Comparison of ENCODE assay signal across 20 cellular contexts in genomic region chr14:45715946-45716345, GRCh38.
A peak's percentile ranks its signal among the peaks of the same experiment; 100 is the strongest.
DNase-seq lines count a peak whose midpoint lies in the region; ATAC-seq and TF ChIP-seq lines count a peak whose summit lies in the region.
"Had no signal": no experiment of that assay in that cellular context is flagged by ENCODE, and none has a peak within 500 bp of the region (broad histone marks: within the 10 kb centered on the region; RNA-seq: fewer than 3 reads in every experiment).

No MANE protein-coding gene starts in this region.

- no peaks in the 10 kb centered on the region for H3K27me3 ChIP-seq in GM23338 (ENCODE audit: insufficient read depth)
- H3K27me3 ChIP-seq: BLaER1 treated with 17β-estradiol and CSF1 and Interleukin-3, amounts not matched to agents 10 nM and 100 nM; MG63 had no signal

- H3F3A ChIP-seq in GM23338 (replicated peaks; ENCODE audit: low read depth), result no peaks in the 10 kb centered on the region

- 0 out of 2 replicates have a peak overlapping the region, but pooled peaks have one; percentile 29 for H2AFZ ChIP-seq in GM23338

- no peak for TF ChIP-seq CTCF in GM23338 (conservative IDR thresholded peaks at IDR 0.05; ENCODE audit: low read depth in 2 of 2)
- TF ChIP-seq CTCF in epithelial cell of proximal tubule (conservative IDR thresholded peaks at IDR 0.05; ENCODE audit: low read depth, low read length), result no peak
- TF ChIP-seq CTCF in Calu3 (IDR thresholded peaks at IDR 0.05; ENCODE audit: unreplicated experiment), result no peak

- no peak overlapping the region for H3K4me3 ChIP-seq in GM23338
- H3K4me3 ChIP-seq in epithelial cell of proximal tubule (ENCODE audit: low read depth, low read length), result no peak overlapping the region
- H3K4me3 ChIP-seq: BLaER1 treated with 17β-estradiol and CSF1 and Interleukin-3, amounts not matched to agents 10 nM and 100 nM; MG63 had no signal

- no peaks in the 10 kb centered on the region for H3K9me3 Mint-ChIP-seq in GM23338
- H3K9me3 Mint-ChIP-seq in Calu3 (ENCODE audit: low read depth, unreplicated experiment), result peaks cover 13% of the 10 kb centered on the region
- H3K9me3 Mint-ChIP-seq: H9 had no signal

- H3K4me3 Mint-ChIP-seq in GM23338, result no peak overlapping the region
- no peak overlapping the region for H3K4me3 Mint-ChIP-seq in Calu3 (ENCODE audit: low read depth, unreplicated experiment)
- H3K4me3 Mint-ChIP-seq: CD4-positive, alpha-beta memory T cell; H9; HFFc6; IgD-negative memory B cell had no signal

- H3K36me3 ChIP-seq in GM23338 (ENCODE audit: insufficient read depth), result no peaks in the 10 kb centered on the region
- H3K36me3 ChIP-seq: BLaER1 treated with 17β-estradiol and CSF1 and Interleukin-3, amounts not matched to agents 10 nM and 100 nM; MG63 had no signal

- H3K4me1 Mint-ChIP-seq in GM23338, result no peaks in the 10 kb centered on the region
- H3K4me1 Mint-ChIP-seq in Calu3 (ENCODE audit: low read depth, unreplicated experiment), result no peaks in the 10 kb centered on the region
- H3K4me1 Mint-ChIP-seq: CD4-positive, alpha-beta memory T cell; H9; IgD-negative memory B cell had no signal

- H3K27ac ChIP-seq in GM23338 (ENCODE audit: low read depth) (no peak overlapping the region), caudate nucleus (ENCODE audit: low read depth, low read length) (no peak overlapping the region)
- H3K27ac ChIP-seq: BLaER1 treated with 17β-estradiol and CSF1 and Interleukin-3, amounts not matched to agents 10 nM and 100 nM had no signal

- no peak for DNase-seq in GM23338 (ENCODE audit: low spot score)
- DNase-seq in RPMI7951 (ENCODE audit: low read depth), result peak; percentile 32
- DNase-seq in epithelial cell of proximal tubule (ENCODE audit: low read depth), result peak; percentile 65
- peak; percentile 80 for DNase-seq in renal cortical epithelial cell (ENCODE audit: low read depth)
- DNase-seq in caudate nucleus (lab: John Stamatoyannopoulos, UW), result no peak
- no peak for DNase-seq in Calu3
- DNase-seq: ACHN; CD4-positive, alpha-beta memory T cell; GF-D8; HFFc6; MG63; NCI-H2081 treated with DMSO at 0.1 percent for 48 hours; NCI-H526 treated with DMSO at 0.1 percent for 48 hours; T-helper 1 cell had no signal

- intact Hi-C loops in Calu3 (cut with micrococcal nuclease; ENCODE audit: unreplicated experiment), result no loop called here

- H3K79me2 ChIP-seq in GM23338 (replicated peaks; ENCODE audit: insufficient read depth), result no peaks in the 10 kb centered on the region

- H3K4me1 ChIP-seq in GM23338 (ENCODE audit: insufficient read depth), result no peaks in the 10 kb centered on the region
- H3K4me1 ChIP-seq: Caco-2 had no signal

- BruUV-seq in Calu3 (replicated peaks; lab: Mats Ljungman, UMichigan), result no TSS peak

- H4K20me1 ChIP-seq in GM23338 (replicated peaks; ENCODE audit: insufficient read depth), result no peaks in the 10 kb centered on the region
- H4K20me1 ChIP-seq: BLaER1 treated with 17β-estradiol and CSF1 and Interleukin-3, amounts not matched to agents 10 nM and 100 nM had no signal

- H3K27ac Mint-ChIP-seq in GM23338 (no peak overlapping the region; the same call in 1 of the 2 replicates), Calu3 (ENCODE audit: unreplicated experiment) (no peak overlapping the region)
- H3K27ac Mint-ChIP-seq: CD4-positive, alpha-beta memory T cell; H9; HFFc6; IgD-negative memory B cell had no signal

- no peak overlapping the region for H3K4me2 ChIP-seq in GM23338
- H3K4me2 ChIP-seq: BLaER1 treated with 17β-estradiol and CSF1 and Interleukin-3, amounts not matched to agents 10 nM and 100 nM had no signal

- ATAC-seq in GM23338, result no peak
- no peak for ATAC-seq in HG03159 (IDR thresholded peaks at IDR 0.05; ENCODE audit: unreplicated experiment)
- ATAC-seq in HG03095 (IDR thresholded peaks at IDR 0.05; ENCODE audit: unreplicated experiment), result no peak

- CTCF ChIA-PET in Calu3 (lab: Charles Lee), result no interaction called here

- H3K9me2 ChIP-seq in GM23338 (ENCODE audit: insufficient read depth), result no peaks in the 10 kb centered on the region

- H3K36me3 Mint-ChIP-seq in GM23338 (ENCODE audit: low read depth) (no peaks in the 10 kb centered on the region), Calu3 (ENCODE audit: insufficient read depth, unreplicated experiment) (no peaks in the 10 kb centered on the region)
- H3K36me3 Mint-ChIP-seq: CD4-positive, alpha-beta memory T cell; IgD-negative memory B cell had no signal

- H3K27me3 Mint-ChIP-seq in GM23338 (ENCODE audit: insufficient read depth, low read depth, poor library complexity) (peaks cover 1% of the 10 kb centered on the region), Calu3 (ENCODE audit: unreplicated experiment) (no peaks in the 10 kb centered on the region)
- H3K27me3 Mint-ChIP-seq: CD4-positive, alpha-beta memory T cell; IgD-negative memory B cell had no signal

TF ChIP-seq in GM23338, 12 proteins besides CTCF, POLR2A, EP300 and RAD21:
- TF ChIP-seq EZH2 (IDR thresholded peaks at IDR 0.05; ENCODE audit: low read depth, unreplicated experiment) (no peak), POLR2AphosphoS5 (IDR thresholded peaks at IDR 0.05; ENCODE audit: low read depth) (no peak), ZNF331 (CRISPR knock-in tag; IDR thresholded peaks at IDR 0.05; ENCODE audit: low read depth) (no peak), ZNF114 (CRISPR knock-in tag; IDR thresholded peaks at IDR 0.05) (no peak), STAT1 (IDR thresholded peaks at IDR 0.05; ENCODE audit: unreplicated experiment) (no peak), REST (IDR thresholded peaks at IDR 0.05; ENCODE audit: unreplicated experiment) (no peak), EZH2phosphoT487 (IDR thresholded peaks at IDR 0.05; ENCODE audit: unreplicated experiment) (no peak), NANOG (IDR thresholded peaks at IDR 0.05; ENCODE audit: borderline replicate concordance) (no peak), CREB1 (CRISPR knock-in tag; IDR thresholded peaks at IDR 0.05; ENCODE audit: low read depth) (no peak)

Comparison
In these comparisons a context has a peak if more than half of its experiments do, and no peak if none do; other contexts are left out.
1. DNase-seq: peak in RPMI7951 (single experiment), epithelial cell of proximal tubule (single experiment) and renal cortical epithelial cell (single experiment); none in GM23338 (single experiment), caudate nucleus (0 of 61) and Calu3 (single experiment).